12 cellular contexts compared by ENCODE assay signal in the genomic region with DNA sequence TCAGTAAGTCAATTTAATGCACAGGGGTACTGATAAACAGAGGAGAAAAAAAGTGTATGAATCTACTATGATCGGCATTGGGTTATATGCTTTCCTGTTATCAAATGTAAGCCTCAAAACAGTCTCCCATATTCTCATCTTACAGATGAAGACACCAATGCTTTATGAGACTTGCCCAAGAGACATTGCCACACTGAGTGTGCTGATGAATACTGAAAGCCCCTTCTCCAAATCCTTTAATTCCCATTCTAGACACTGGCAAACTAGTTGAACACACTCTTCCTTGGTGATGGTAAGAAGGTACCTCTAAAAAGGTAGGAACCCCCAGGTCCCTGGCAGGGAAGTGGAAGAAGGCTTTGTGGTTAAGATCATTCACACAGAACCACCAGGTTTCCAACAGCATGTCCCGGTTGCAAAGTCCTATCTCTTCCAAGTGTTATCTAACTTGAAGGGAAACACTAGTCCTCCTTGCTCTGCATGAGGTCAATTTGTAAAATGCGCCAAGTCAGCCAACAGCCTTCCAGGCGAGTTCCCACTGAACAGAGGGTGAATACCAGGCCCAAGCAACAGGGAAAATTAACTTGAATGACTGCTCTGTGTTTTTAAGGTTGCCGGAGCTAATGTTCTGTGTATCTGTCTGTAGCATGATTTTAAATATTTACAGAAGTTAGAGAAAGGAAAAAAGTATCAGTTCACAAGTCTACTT. TPM values are rescaled to one million over a fixed set of nuclear protein-coding genes. Genes with fewer than 3 reads are reported as not detected.
DNase-seq lines count a peak whose midpoint lies in the region; ATAC-seq, FAIRE-seq and TF ChIP-seq lines count a peak whose summit lies in the region.
"Had no signal": no experiment of that assay in that cellular context is flagged by ENCODE, and none has a peak within 500 bp of the region (broad histone marks: within the 10 kb centered on the region; RNA-seq: fewer than 3 reads in every experiment).

No MANE protein-coding gene starts in this region.

- peaks cover 8% of the 10 kb centered on the region for H3K36me3 Mint-ChIP-seq in mesothelial cell of epicardium

- peaks cover 53% of the 10 kb centered on the region for H3K4me1 Mint-ChIP-seq in mesothelial cell of epicardium

- H3K4me3 ChIP-seq in endothelial cell of umbilical vein (replicated peaks in 1 of 3; ENCODE audit: insufficient read depth in 1 of 3, low read depth in 1 of 3, low read length in 3 of 3) (no peak overlapping the region), urinary bladder (ENCODE audit: low read depth, low read length) (no peak overlapping the region)

- H3K27ac ChIP-seq in endothelial cell of umbilical vein (ENCODE audit: insufficient read depth, low read depth, low read length), result no peak overlapping the region
- peak overlapping the region; percentile 27 for H3K27ac ChIP-seq in urinary bladder (ENCODE audit: low read depth)

- peaks cover 15% of the 10 kb centered on the region for H3K4me1 ChIP-seq in endothelial cell of umbilical vein (ENCODE audit: control insufficient read depth, extremely low read depth, insufficient read depth, low read length)
- no peaks in the 10 kb centered on the region for H3K4me1 ChIP-seq in urinary bladder (ENCODE audit: insufficient read depth)

- intact Hi-C loops in endothelial cell of umbilical vein (cut with micrococcal nuclease), result no loop called here

- no peaks in the 10 kb centered on the region for H3K27me3 Mint-ChIP-seq in mesothelial cell of epicardium (ENCODE audit: low read depth)
- H3K27me3 Mint-ChIP-seq: IgD-negative memory B cell had no signal

- TF ChIP-seq POLR2A in endothelial cell of umbilical vein (IDR thresholded peaks at IDR 0.05; ENCODE audit: low read depth, low read length), result no peak

- H3K9ac ChIP-seq in endothelial cell of umbilical vein (replicated peaks; ENCODE audit: extremely low read depth, insufficient read depth, low read length), result no peak overlapping the region

- DNase-seq in NCI-H446 (lab: John Stamatoyannopoulos, UW), result peak; percentile 16
- no peak for DNase-seq in NCI-H446 treated with DMSO at 0.1 percent for 48 hours (lab: John Stamatoyannopoulos, UW)
- DNase-seq in endothelial cell of umbilical vein (ENCODE audit: low read depth, low spot score), result peak; percentile 26
- no peak for DNase-seq in mesothelial cell of epicardium (ENCODE audit: low spot score in 2 of 2, unreplicated experiment in 2 of 2)
- DNase-seq in CD1c-positive myeloid dendritic cell (ENCODE audit: extremely low spot score), result no peak
- DNase-seq in D721Med (ENCODE audit: insufficient read length, low spot score), result no peak
- DNase-seq: NCI-H510A treated with DMSO at 0.1 percent for 48 hours had no signal

- no peaks in the 10 kb centered on the region for H3K9me3 Mint-ChIP-seq in mesothelial cell of epicardium

- no peak for ATAC-seq in HG03039 (IDR thresholded peaks at IDR 0.05; ENCODE audit: unreplicated experiment)

- no peak overlapping the region for H3K4me3 Mint-ChIP-seq in mesothelial cell of epicardium
- H3K4me3 Mint-ChIP-seq: IgD-negative memory B cell had no signal

- peaks cover 72% of the 10 kb centered on the region for H3K79me2 ChIP-seq in endothelial cell of umbilical vein (ENCODE audit: control insufficient read depth, insufficient read depth, low read length)

- POLR2A ChIA-PET in endothelial cell of umbilical vein (lab: Charles Lee), result no interaction called here

- H4K20me1 ChIP-seq in endothelial cell of umbilical vein (replicated peaks; ENCODE audit: control insufficient read depth, extremely low read depth, insufficient read depth, low read length), result peaks cover 4% of the 10 kb centered on the region

- H3K4me2 ChIP-seq in endothelial cell of umbilical vein (ENCODE audit: insufficient read depth, low read length), result no peak overlapping the region

- CTCF ChIA-PET in endothelial cell of umbilical vein (lab: Charles Lee), result no interaction called here

- peak overlapping the region; percentile 91 for H3K27ac Mint-ChIP-seq in mesothelial cell of epicardium

- BruUV-seq in endothelial cell of umbilical vein (replicated peaks; lab: Mats Ljungman, UMichigan), result no TSS peak

- FAIRE-seq in endothelial cell of umbilical vein (lab: Jason Lieb, UNC) (no peak), D721Med (lab: Jason Lieb, UNC) (no peak)
- FAIRE-seq: A204.1, colon had no signal

- H2AFZ ChIP-seq in endothelial cell of umbilical vein (ENCODE audit: low read depth, low read length), result no peak overlapping the region

- no peaks in the 10 kb centered on the region for H3K9me3 ChIP-seq in endothelial cell of umbilical vein (replicated peaks; ENCODE audit: control insufficient read depth, insufficient read depth, low read length)

- H3K9me1 ChIP-seq in endothelial cell of umbilical vein (replicated peaks; ENCODE audit: control insufficient read depth, extremely low read depth, insufficient read depth, low read length), result no peaks in the 10 kb centered on the region

- TF ChIP-seq CTCF in endothelial cell of umbilical vein (IDR thresholded peaks at IDR 0.05; ENCODE audit: extremely low read depth in 1 of 2, insufficient read depth in 1 of 2, low read depth in 1 of 2, low read length in 2 of 2) (no peak), mesothelial cell of epicardium (IDR thresholded peaks at IDR 0.05; ENCODE audit: unreplicated experiment) (no peak), D721Med (IDR thresholded peaks at IDR 0.05; ENCODE audit: insufficient read depth, missing control alignments) (no peak)

- dilution Hi-C loops in endothelial cell of umbilical vein (cut with MboI; ENCODE audit: extremely low pct_ligation_motif_present, low sequenced_read_pairs), result no loop called here

- WGBS in urinary bladder, result 37% methylated on average over 5 of the region's 5 CpGs

- peaks cover 0 to 4% of the 10 kb centered on the region in 2 experiments for H3K36me3 ChIP-seq in endothelial cell of umbilical vein (ENCODE audit: control insufficient read depth in 2 of 2, extremely low read depth in 1 of 2, insufficient read depth in 2 of 2, low read length in 2 of 2)
- H3K36me3 ChIP-seq in urinary bladder (ENCODE audit: insufficient read depth), result peaks cover 2% of the 10 kb centered on the region

- no peaks in the 10 kb centered on the region for H3K27me3 ChIP-seq in endothelial cell of umbilical vein (ENCODE audit: control insufficient read depth in 2 of 2, insufficient read depth in 2 of 2, low read length in 2 of 2)

TF ChIP-seq in endothelial cell of umbilical vein, 7 proteins besides CTCF, POLR2A, EP300 and RAD21:
- TF ChIP-seq EZH2 (IDR thresholded peaks at IDR 0.05; ENCODE audit: borderline replicate concordance, low read depth, low read length, severe bottlenecking), result no peak
- no peak for TF ChIP-seq GATA2 (IDR thresholded peaks at IDR 0.05; ENCODE audit: insufficient read depth, insufficient read length, low read depth, low read length)
- TF ChIP-seq FOS (IDR thresholded peaks at IDR 0.05; ENCODE audit: borderline replicate concordance, insufficient read depth, low read length), result no peak
- TF ChIP-seq MAX (IDR thresholded peaks at IDR 0.05; ENCODE audit: insufficient read depth, insufficient read length), result no peak
- no peak for TF ChIP-seq POLR2AphosphoS5 (IDR thresholded peaks at IDR 0.05; ENCODE audit: insufficient read depth, low read depth, low read length)

RNA-seq across cellular contexts. Expression of gene SETD7, which starts 5.1 kb away (rescaled TPM):
- total RNA-seq in endothelial cell of umbilical vein (36.4 and 39.9 TPM in 2 replicates), mesothelial cell of epicardium (15.4 to 18.0 TPM (median 17.5 TPM) in 3 replicates), urinary bladder (77.5 TPM)
- polyA plus RNA-seq in endothelial cell of umbilical vein (11.7 and 18.8 TPM in 2 replicates), urinary bladder (43.8 TPM)
- 13.2 and 14.9 TPM in 2 replicates for polyA plus RNA-seq in endothelial cell of umbilical vein (2011; cell fraction: cytosol; rRNA removed)
- polyA plus RNA-seq in endothelial cell of umbilical vein (2011; cell fraction: nucleus; rRNA removed), result 14.8 and 15.7 TPM in 2 replicates
- polyA plus RNA-seq in endothelial cell of umbilical vein (2012), result 30.1 and 38.2 TPM in 2 replicates
- polyA minus RNA-seq in endothelial cell of umbilical vein, result 48.9 and 51.7 TPM in 2 replicates
- 25.0 TPM for polyA minus RNA-seq in endothelial cell of umbilical vein (2011; cell fraction: cytosol; rRNA and poly(A)+ RNA removed)
- 19.5 and 23.6 TPM in 2 replicates for polyA minus RNA-seq in endothelial cell of umbilical vein (2011; cell fraction: nucleus; rRNA and poly(A)+ RNA removed)

Comparison
In these comparisons a context has a peak if more than half of its experiments do, and no peak if none do; other contexts are left out.
1. DNase-seq: peak in NCI-H446 (2 of 2) and endothelial cell of umbilical vein (single experiment); none in NCI-H446 treated with DMSO at 0.1 percent for 48 hours (single experiment), mesothelial cell of epicardium (0 of 2), CD1c-positive myeloid dendritic cell (single experiment) and D721Med (single experiment).